10 cellular contexts compared by ENCODE assay signal in the genomic region with DNA sequence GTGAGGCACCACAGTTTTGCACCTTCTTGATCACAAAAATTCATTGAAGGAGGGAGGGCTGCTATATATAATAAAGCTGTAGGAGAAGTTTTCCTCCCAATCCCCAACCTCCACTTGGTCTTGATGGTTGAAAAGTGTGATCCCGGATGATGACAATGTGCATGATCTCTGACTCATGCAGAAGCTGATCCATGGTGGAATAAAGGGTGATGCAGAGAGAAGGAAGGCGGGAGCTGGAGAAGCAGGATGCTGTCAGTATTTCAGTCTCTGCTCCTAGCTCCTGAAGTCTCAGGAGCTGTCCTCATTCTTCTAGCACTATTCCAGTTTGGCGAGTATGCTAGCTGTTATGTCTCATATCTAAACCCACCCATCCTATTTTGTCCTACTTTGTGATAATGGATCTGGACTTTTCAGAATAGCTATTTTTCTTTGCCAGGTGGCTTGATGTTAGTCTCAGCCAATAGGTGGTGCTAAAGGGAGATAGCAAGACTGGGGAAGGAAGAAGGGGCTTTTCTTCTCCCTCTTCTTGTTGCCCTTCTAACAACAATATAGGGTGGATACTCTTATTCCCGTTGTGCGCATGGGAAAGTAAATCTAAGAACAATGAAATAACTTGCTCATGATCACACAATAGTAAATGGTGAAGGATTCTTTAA.
DNase-seq lines count a peak whose midpoint lies in the region; ATAC-seq, FAIRE-seq and TF ChIP-seq lines count a peak whose summit lies in the region.
"Had no signal": no experiment of that assay in that cellular context is flagged by ENCODE, and none has a peak within 500 bp of the region (broad histone marks: within the 10 kb centered on the region; RNA-seq: fewer than 3 reads in every experiment).

No MANE protein-coding gene starts in this region.

- intact Hi-C loops in K562 (cut with micrococcal nuclease): no loop called here
- intact Hi-C loops in activated naive CD4-positive, alpha-beta T cell treated with anti-CD3 and anti-CD28 coated beads for 36 hours (cut with micrococcal nuclease): loop anchor here (10.0 kb wide), 1 partner anchor 812 kb away; no protein-coding TSS in a partner anchor

- no peak overlapping the region for H3K4me3 ChIP-seq in K562
- no peak overlapping the region for H3K4me3 ChIP-seq in neural progenitor cell
- H3K4me3 ChIP-seq in small intestine (ENCODE audit: low read depth in 1 of 2, low read length in 2 of 2): no peak overlapping the region
- H3K4me3 ChIP-seq: stomach had no signal

- H3K9me3 Mint-ChIP-seq in neural progenitor cell: no peaks in the 10 kb centered on the region
- no peaks in the 10 kb centered on the region for H3K9me3 Mint-ChIP-seq in activated naive CD4-positive, alpha-beta T cell treated with anti-CD3 and anti-CD28 coated beads for 36 hours
- no peaks in the 10 kb centered on the region for H3K9me3 Mint-ChIP-seq in activated T-cell treated with anti-CD3 and anti-CD28 coated beads, Interleukin-2, amount 50 U/mL, for 72 hours

- FAIRE-seq in K562 (lab: Jason Lieb, UNC) (no peak), small intestine (lab: Jason Lieb, UNC) (no peak)

- ATAC-seq in K562: no peak
- no peak for ATAC-seq in GM21390 (IDR thresholded peaks at IDR 0.05; ENCODE audit: unreplicated experiment)
- ATAC-seq in activated T-cell treated with anti-CD3 and anti-CD28 coated beads, Interleukin-2, amount 50 U/mL, for 72 hours (replicated peaks in 1 of 2): no peak

- no peak overlapping the region for H3K4me3 Mint-ChIP-seq in neural progenitor cell
- H3K4me3 Mint-ChIP-seq in activated naive CD4-positive, alpha-beta T cell treated with anti-CD3 and anti-CD28 coated beads for 36 hours: no peak overlapping the region
- no peak overlapping the region for H3K4me3 Mint-ChIP-seq in activated T-cell treated with anti-CD3 and anti-CD28 coated beads, Interleukin-2, amount 50 U/mL, for 72 hours

- H3K27me3 Mint-ChIP-seq in neural progenitor cell (ENCODE audit: insufficient read depth, low read depth): peaks cover 2% of the 10 kb centered on the region
- H3K27me3 Mint-ChIP-seq in activated naive CD4-positive, alpha-beta T cell treated with anti-CD3 and anti-CD28 coated beads for 36 hours (ENCODE audit: low read depth): no peaks in the 10 kb centered on the region
- H3K27me3 Mint-ChIP-seq in activated T-cell treated with anti-CD3 and anti-CD28 coated beads, Interleukin-2, amount 50 U/mL, for 72 hours (ENCODE audit: low read depth): no peaks in the 10 kb centered on the region

- H3K36me3 ChIP-seq in K562 (ENCODE audit: control insufficient read depth, insufficient read depth, low read length) (no peaks in the 10 kb centered on the region), neural progenitor cell (no peaks in the 10 kb centered on the region), small intestine (ENCODE audit: control insufficient read depth in 2 of 2, insufficient read depth in 2 of 2, low read length in 2 of 2) (no peaks in the 10 kb centered on the region)
- H3K36me3 ChIP-seq: stomach had no signal

- no peak overlapping the region for H3K9ac ChIP-seq in K562 (ENCODE audit: insufficient read depth in 1 of 2, low read depth in 2 of 2, low read length in 2 of 2)
- no peak overlapping the region for H3K9ac ChIP-seq in neural progenitor cell

- H3K4me2 ChIP-seq in K562 (ENCODE audit: insufficient read depth, low read length): no peak overlapping the region
- no peak overlapping the region for H3K4me2 ChIP-seq in neural progenitor cell

- H3K79me2 ChIP-seq in K562 (ENCODE audit: control insufficient read depth, insufficient read depth, low read length) (no peaks in the 10 kb centered on the region), neural progenitor cell (ENCODE audit: low read depth) (no peaks in the 10 kb centered on the region)

- no peaks in the 10 kb centered on the region for H3K4me1 Mint-ChIP-seq in neural progenitor cell
- H3K4me1 Mint-ChIP-seq in activated naive CD4-positive, alpha-beta T cell treated with anti-CD3 and anti-CD28 coated beads for 36 hours (ENCODE audit: low read depth): no peaks in the 10 kb centered on the region
- H3K4me1 Mint-ChIP-seq in activated T-cell treated with anti-CD3 and anti-CD28 coated beads, Interleukin-2, amount 50 U/mL, for 72 hours (ENCODE audit: low read depth): peaks cover 7% of the 10 kb centered on the region

- H3K27ac Mint-ChIP-seq in neural progenitor cell: no peak overlapping the region
- no peak overlapping the region for H3K27ac Mint-ChIP-seq in activated naive CD4-positive, alpha-beta T cell treated with anti-CD3 and anti-CD28 coated beads for 36 hours
- H3K27ac Mint-ChIP-seq in activated T-cell treated with anti-CD3 and anti-CD28 coated beads, Interleukin-2, amount 50 U/mL, for 72 hours: no peak overlapping the region

- H3K27ac ChIP-seq in K562 (ENCODE audit: extremely low read depth, low read depth, low read length) (no peak overlapping the region), neural progenitor cell (no peak overlapping the region), small intestine (ENCODE audit: low read depth in 1 of 2, low read length in 1 of 2) (no peak overlapping the region)
- H3K27ac ChIP-seq: stomach had no signal

- DNase-seq in GM03348 (ENCODE audit: low spot score): peak; percentile 35
- DNase-seq in Kasumi-1 (lab: John Stamatoyannopoulos, UW): peak; percentile 5 to 31
- peak in 2 of 4 experiments; percentile 6 to 13 for DNase-seq in K562 (ENCODE audit: extremely low read depth in 1 of 4, low spot score in 3 of 4)
- DNase-seq in neural progenitor cell (ENCODE audit: low spot score): peak; percentile 50
- DNase-seq in activated naive CD4-positive, alpha-beta T cell treated with anti-CD3 and anti-CD28 coated beads for 36 hours: no peak
- no peak for DNase-seq in activated T-cell treated with anti-CD3 and anti-CD28 coated beads, Interleukin-2, amount 50 U/mL, for 72 hours
- no peak for DNase-seq in small intestine
- DNase-seq: activated gamma-delta T cell, stomach had no signal

- TF ChIP-seq POLR2A in K562 (conservative IDR thresholded peaks at IDR 0.05): no peak

- no peaks in the 10 kb centered on the region for H3K36me3 Mint-ChIP-seq in neural progenitor cell
- no peaks in the 10 kb centered on the region for H3K36me3 Mint-ChIP-seq in activated naive CD4-positive, alpha-beta T cell treated with anti-CD3 and anti-CD28 coated beads for 36 hours (ENCODE audit: low read depth)
- no peaks in the 10 kb centered on the region for H3K36me3 Mint-ChIP-seq in activated T-cell treated with anti-CD3 and anti-CD28 coated beads, Interleukin-2, amount 50 U/mL, for 72 hours (ENCODE audit: insufficient read depth in 2 of 2)

- WGBS in K562 (ENCODE audit: insufficient coverage, low coverage, missing lambda C conversion rate): 0% methylated on average over 5 of the region's 5 CpGs
- WGBS in small intestine, 3 donors: 74 to 81% (median 78%) methylated on average over 5 of the region's 5 CpGs

- in situ Hi-C loops in K562 (cut with MboI): no loop called here

- no peaks in the 10 kb centered on the region for H3K27me3 ChIP-seq in K562 (ENCODE audit: control insufficient read depth in 2 of 2, insufficient read depth in 2 of 2, low read length in 2 of 2)
- H3K27me3 ChIP-seq in neural progenitor cell: no peaks in the 10 kb centered on the region
- no peaks in the 10 kb centered on the region for H3K27me3 ChIP-seq in small intestine (ENCODE audit: control insufficient read depth in 2 of 2, insufficient read depth in 2 of 2, low read length in 2 of 2)
- H3K27me3 ChIP-seq: stomach had no signal

- no peak for TF ChIP-seq EP300 in K562 (IDR thresholded peaks at IDR 0.05; ENCODE audit: low read length)

- POLR2A ChIA-PET in K562 (lab: Yijun Ruan, JAX): interaction anchor here (0.7 to 1.3 kb wide), 2 partner anchors 9 to 30 kb away, joined by 3 read pairs; no protein-coding TSS in a partner anchor

- TF ChIP-seq CTCF in K562 (IDR thresholded peaks at IDR 0.05 in 2 of 3, conservative IDR thresholded peaks at IDR 0.05 in 1 of 3; ENCODE audit: insufficient read depth in 2 of 3, low read depth in 1 of 3, low read length in 3 of 3) (peak; percentile 4 to 37 (median 34); a peak in 2 of 6 replicates), neural progenitor cell (IDR thresholded peaks at IDR 0.05) (peak; percentile 66)

- H4K20me1 ChIP-seq in K562 (replicated peaks; ENCODE audit: control insufficient read depth, insufficient read depth, low read length) (no peaks in the 10 kb centered on the region), neural progenitor cell (ENCODE audit: low read depth) (no peaks in the 10 kb centered on the region)

- TF ChIP-seq RAD21 in K562 (CRISPR knock-in tag; conservative IDR thresholded peaks at IDR 0.05 in 1 of 2, IDR thresholded peaks at IDR 0.05 in 1 of 2): peak; percentile 20 to 38; a peak in 2 of 4 replicates

- CTCF ChIA-PET in K562 (lab: Yijun Ruan, JAX; ENCODE audit: low intra/inter-chr PET ratio): no interaction called here
- CTCF ChIA-PET in activated naive CD4-positive, alpha-beta T cell treated with anti-CD3 and anti-CD28 coated beads for 36 hours (lab: Charles Lee): interaction anchor here (0.6 to 2.2 kb wide), 6 partner anchors 9 to 200 kb away, joined by 3 to 8 read pairs (median 4); no protein-coding TSS in a partner anchor

- H2AFZ ChIP-seq in K562 (ENCODE audit: low read depth, low read length) (no peak overlapping the region), neural progenitor cell (replicated peaks) (no peak overlapping the region)

- no peaks in the 10 kb centered on the region for H3K4me1 ChIP-seq in K562 (replicated peaks in 1 of 2; ENCODE audit: control insufficient read depth in 2 of 2, insufficient read depth in 2 of 2, low read length in 2 of 2)
- H3K4me1 ChIP-seq in neural progenitor cell: no peaks in the 10 kb centered on the region
- H3K4me1 ChIP-seq in small intestine (ENCODE audit: control insufficient read depth in 2 of 2, insufficient read depth in 1 of 2, low read depth in 1 of 2, low read length in 1 of 2): no peaks in the 10 kb centered on the region
- H3K4me1 ChIP-seq: stomach had no signal

- BruUV-seq in K562 (replicated peaks; lab: Mats Ljungman, UMichigan): no TSS peak

- H3F3A ChIP-seq in neural progenitor cell (ENCODE audit: low read depth): no peaks in the 10 kb centered on the region

- no peaks in the 10 kb centered on the region for H3K9me1 ChIP-seq in K562 (ENCODE audit: control insufficient read depth, insufficient read depth, low read length)

- H3K9me3 ChIP-seq in K562 (replicated peaks; ENCODE audit: control insufficient read depth, insufficient read depth, low read depth, low read length) (no peaks in the 10 kb centered on the region), neural progenitor cell (ENCODE audit: low read depth) (no peaks in the 10 kb centered on the region), small intestine (ENCODE audit: control insufficient read depth, low read depth) (no peaks in the 10 kb centered on the region)
- H3K9me3 ChIP-seq: stomach had no signal

TF ChIP-seq in K562, 482 proteins besides CTCF, POLR2A, EP300 and RAD21 (continues in another document):
- TF ChIP-seq ZC3H11A (IDR thresholded peaks at IDR 0.05; ENCODE audit: low read depth, low read length) (no peak), HMG20B (CRISPR knock-in tag; IDR thresholded peaks at IDR 0.05) (no peak), ZNF224 (CRISPR knock-in tag; IDR thresholded peaks at IDR 0.05) (no peak), ZNF23 (CRISPR knock-in tag; IDR thresholded peaks at IDR 0.05) (no peak), ZNF184 (CRISPR knock-in tag; IDR thresholded peaks at IDR 0.05) (no peak), STAT5A (IDR thresholded peaks at IDR 0.05; ENCODE audit: borderline replicate concordance, low read length) (no peak), MTA1 (IDR thresholded peaks at IDR 0.05; ENCODE audit: borderline replicate concordance) (no peak)

Comparison
In these comparisons a context has a peak if more than half of its experiments do, and no peak if none do; other contexts are left out.
1. DNase-seq: peak in GM03348 (single experiment), Kasumi-1 (2 of 2) and neural progenitor cell (single experiment); none in activated naive CD4-positive, alpha-beta T cell treated with anti-CD3 and anti-CD28 coated beads for 36 hours (single experiment), activated T-cell treated with anti-CD3 and anti-CD28 coated beads, Interleukin-2, amount 50 U/mL, for 72 hours (0 of 2) and small intestine (single experiment).